ENCODE assay signal across 9 cellular contexts in the genomic region with DNA sequence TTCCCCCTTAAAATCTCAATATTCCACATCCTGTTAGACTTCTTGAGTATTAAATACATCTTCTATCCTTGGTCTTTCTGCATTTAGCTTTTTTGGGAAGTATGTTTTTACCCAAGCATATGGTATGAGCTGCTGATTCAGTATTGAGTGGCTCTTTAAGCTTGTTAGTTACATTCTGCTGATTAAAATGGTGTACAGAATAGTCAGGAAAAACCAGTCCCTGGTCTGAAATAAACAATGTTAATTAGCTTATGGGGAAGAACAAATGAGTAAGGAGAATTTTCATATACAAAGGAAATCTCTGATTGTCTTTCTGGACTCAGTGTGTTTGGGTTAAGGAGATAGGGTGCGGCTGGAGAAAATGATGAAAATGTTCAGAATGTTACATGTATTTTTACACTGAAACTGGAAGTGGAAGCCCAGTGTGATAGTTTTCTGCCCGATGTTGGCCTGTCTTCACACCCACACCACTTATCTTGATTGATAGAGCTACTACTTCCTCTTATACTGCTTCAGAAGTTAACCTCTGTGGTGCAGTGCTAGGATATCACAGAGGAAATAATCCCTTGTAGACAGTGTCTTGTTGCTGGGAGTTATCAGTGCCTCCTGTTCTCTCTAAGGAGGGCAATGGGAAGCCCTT.
DNase-seq lines count a peak whose midpoint lies in the region; ATAC-seq and TF ChIP-seq lines count a peak whose summit lies in the region.
"Had no signal": no experiment of that assay in that cellular context is flagged by ENCODE, and none has a peak within 500 bp of the region (broad histone marks: within the 10 kb centered on the region; RNA-seq: fewer than 3 reads in every experiment).

No MANE protein-coding gene starts in this region.

- no peaks in the 10 kb centered on the region for H3K27me3 Mint-ChIP-seq in naive B cell

- no peak for TF ChIP-seq CTCF in OCI-LY7 (conservative IDR thresholded peaks at IDR 0.05; ENCODE audit: low read length)
- TF ChIP-seq CTCF in dorsolateral prefrontal cortex (IDR thresholded peaks at IDR 0.05 in 54 of 56, conservative IDR thresholded peaks at IDR 0.05 in 2 of 56; ENCODE audit: low read depth in 1 of 56, partially characterized antibody in 56 of 56): no peak

- CTCF ChIA-PET in OCI-LY7 (lab: Charles Lee; ENCODE audit: unreplicated experiment): interaction anchor here (0.9 to 1.0 kb wide), 2 partner anchors 33 to 46 kb away, joined by 3 to 5 read pairs; no protein-coding TSS in a partner anchor

- peaks cover 3% of the 10 kb centered on the region; the same call in 1 of the 2 replicates for H3K9me3 ChIP-seq in OCI-LY7 (ENCODE audit: low read length)

- DNase-seq in OCI-LY7 (ENCODE audit: low spot score) (peak; percentile 67), naive B cell (peak; percentile 32), NCI-H345 (lab: John Stamatoyannopoulos, UW) (no peak), dorsolateral prefrontal cortex (no peak), kidney glomerular epithelial cell (lab: John Stamatoyannopoulos, UW) (no peak)
- no peak for DNase-seq in stimulated activated CD4-positive, alpha-beta T cell treated with anti-CD3 and anti-CD28 coated beads, Interleukin-4, amount 100 ng/mL, for 24 hours

- H3K9me2 ChIP-seq in OCI-LY7 (ENCODE audit: insufficient read depth, low read length): no peaks in the 10 kb centered on the region

- H3K27me3 ChIP-seq in dorsolateral prefrontal cortex: no peaks in the 10 kb centered on the region

- H3K9me3 Mint-ChIP-seq in naive B cell: no peaks in the 10 kb centered on the region

- peak overlapping the region; percentile 45 to 93 (median 60) for H3K27ac Mint-ChIP-seq in naive B cell

- BruUV-seq in OCI-LY7 (replicated peaks; lab: Mats Ljungman, UMichigan): no TSS peak

- POLR2A ChIA-PET in OCI-LY7 (lab: Charles Lee): interaction anchor here (0.7 to 2.2 kb wide), 9 partner anchors 9 to 310 kb away, joined by 3 to 12 read pairs (median 3); a partner anchor contains a TSS

- H3K4me2 ChIP-seq in OCI-LY7 (ENCODE audit: low read length): peak overlapping the region; percentile 41

- peak overlapping the region in 5 of 8 donors; percentile 4 to 64 (median 43) for H3K4me3 Mint-ChIP-seq in naive B cell

- peaks cover 18% of the 10 kb centered on the region for H3K4me1 ChIP-seq in OCI-LY7 (ENCODE audit: insufficient read depth, low read length, poor library complexity, severe bottlenecking)

- H2AFZ ChIP-seq in OCI-LY7 (ENCODE audit: low read length): no peak overlapping the region

- peaks cover 10 to 12% (median 12%) of the 10 kb centered on the region in 3 donors for H3K4me1 Mint-ChIP-seq in naive B cell

- H4K20me1 ChIP-seq in OCI-LY7 (ENCODE audit: insufficient read depth, low read length): no peaks in the 10 kb centered on the region

- H3K36me3 Mint-ChIP-seq in naive B cell: peaks cover 4 to 16% of the 10 kb centered on the region in 2 donors

- H3K36me3 ChIP-seq in OCI-LY7 (ENCODE audit: insufficient read depth, low read length): peaks cover 53% of the 10 kb centered on the region

- H3K27ac ChIP-seq in OCI-LY7 (ENCODE audit: low read depth, low read length, poor library complexity, severe bottlenecking) (peak overlapping the region; percentile 15), dorsolateral prefrontal cortex (peak overlapping the region in 4 of 59 donors; percentile 4 to 19 (median 13))

- intact Hi-C loops in OCI-LY7 (cut with micrococcal nuclease; ENCODE audit: unreplicated experiment): no loop called here
- intact Hi-C loops in dorsolateral prefrontal cortex (cut with DNase I): no loop called here

- peak; percentile 86 for ATAC-seq in GM18858 (IDR thresholded peaks at IDR 0.05; ENCODE audit: unreplicated experiment)
- peak; percentile 68 for ATAC-seq in HG02870 (IDR thresholded peaks at IDR 0.05; ENCODE audit: unreplicated experiment)
- ATAC-seq in naive B cell (ENCODE audit: low read depth in 2 of 2): peak; percentile 98 to 99
- ATAC-seq: Panc1 had no signal

- no peaks in the 10 kb centered on the region for H3K79me2 ChIP-seq in OCI-LY7 (ENCODE audit: insufficient read depth, low read depth, low read length)

- H3K4me3 ChIP-seq in OCI-LY7 (ENCODE audit: low read depth, low read length, poor library complexity, severe bottlenecking): no peak overlapping the region
- no peak overlapping the region for H3K4me3 ChIP-seq in dorsolateral prefrontal cortex

Comparison
In these comparisons a context has a peak if more than half of its experiments do, and no peak if none do; other contexts are left out.
1. DNase-seq: peak in OCI-LY7 (single experiment) and naive B cell (single experiment); none in stimulated activated CD4-positive, alpha-beta T cell treated with anti-CD3 and anti-CD28 coated beads, Interleukin-4, amount 100 ng/mL, for 24 hours (single experiment), NCI-H345 (single experiment), dorsolateral prefrontal cortex (0 of 10) and kidney glomerular epithelial cell (single experiment).
2. Peak in every context shown above with its lines, with median percentiles within 50 percentile points of each other: ATAC-seq.